ENCODE assay signal across 15 cellular contexts in genomic region chr9:12544700-12545099, GRCh38.
A peak's percentile ranks its signal among the peaks of the same experiment; 100 is the strongest.
DNase-seq lines count a peak whose midpoint lies in the region.
"Had no signal": no experiment of that assay in that cellular context is flagged by ENCODE, and none has a peak within 500 bp of the region (broad histone marks: within the 10 kb centered on the region; RNA-seq: fewer than 3 reads in every experiment).

No MANE protein-coding gene starts in this region.

- intact Hi-C loops in activated T-helper 1 cell treated with anti-CD3 and anti-CD28 coated beads, Interleukin-12 subunit alpha, Interleukin-12 subunit beta, Interleukin-2, Interleukin-4 antibody, amounts not matched to agents 30 ng/mL and 10 ng/mL and 1 ng/mL, durations not matched to agents 14 hours and 24 hours and 36 hours (cut with micrococcal nuclease): no loop called here

- H3K9me3 Mint-ChIP-seq in activated T-helper 1 cell treated with anti-CD3 and anti-CD28 coated beads, Interleukin-12 subunit alpha, Interleukin-12 subunit beta, Interleukin-2, Interleukin-4 antibody, amounts not matched to agents 30 ng/mL and 10 ng/mL and 1 ng/mL, durations not matched to agents 14 hours and 24 hours and 36 hours: peaks cover 10% of the 10 kb centered on the region

- H3K27ac Mint-ChIP-seq in activated T-helper 1 cell treated with anti-CD3 and anti-CD28 coated beads, Interleukin-12 subunit alpha, Interleukin-12 subunit beta, Interleukin-2, Interleukin-4 antibody, amounts not matched to agents 30 ng/mL and 10 ng/mL and 1 ng/mL, durations not matched to agents 14 hours and 24 hours and 36 hours: no peak overlapping the region
- H3K27ac Mint-ChIP-seq: B cell; CD4-positive, alpha-beta T cell; CD8-positive, alpha-beta T cell had no signal

- no peaks in the 10 kb centered on the region for H3K27me3 Mint-ChIP-seq in activated T-helper 1 cell treated with anti-CD3 and anti-CD28 coated beads, Interleukin-12 subunit alpha, Interleukin-12 subunit beta, Interleukin-2, Interleukin-4 antibody, amounts not matched to agents 30 ng/mL and 10 ng/mL and 1 ng/mL, durations not matched to agents 14 hours and 24 hours and 36 hours (ENCODE audit: insufficient read depth)
- H3K27me3 Mint-ChIP-seq: B cell; CD4-positive, alpha-beta T cell had no signal

- H3K36me3 Mint-ChIP-seq in activated T-helper 1 cell treated with anti-CD3 and anti-CD28 coated beads, Interleukin-12 subunit alpha, Interleukin-12 subunit beta, Interleukin-2, Interleukin-4 antibody, amounts not matched to agents 30 ng/mL and 10 ng/mL and 1 ng/mL, durations not matched to agents 14 hours and 24 hours and 36 hours (ENCODE audit: low read depth): no peaks in the 10 kb centered on the region
- H3K36me3 Mint-ChIP-seq: CD8-positive, alpha-beta T cell had no signal

- H3K4me3 Mint-ChIP-seq in activated T-helper 1 cell treated with anti-CD3 and anti-CD28 coated beads, Interleukin-12 subunit alpha, Interleukin-12 subunit beta, Interleukin-2, Interleukin-4 antibody, amounts not matched to agents 30 ng/mL and 10 ng/mL and 1 ng/mL, durations not matched to agents 14 hours and 24 hours and 36 hours: no peak overlapping the region
- H3K4me3 Mint-ChIP-seq: B cell; CD4-positive, alpha-beta T cell; CD8-positive, alpha-beta T cell had no signal

- DNase-seq in amniotic epithelial cell (ENCODE audit: low read depth) (peak; percentile 3), dermis microvascular lymphatic vessel endothelial cell (ENCODE audit: low read depth in 2 of 2) (peak; percentile 9 to 36), lung microvascular endothelial cell (ENCODE audit: low read depth in 2 of 2) (peak; percentile 2 to 4), putamen (ENCODE audit: low spot score) (peak; percentile 11), hepatic stellate cell (ENCODE audit: low spot score) (no peak)
- no peak for DNase-seq in stimulated activated naive CD4-positive, alpha-beta T cell (lab: John Stamatoyannopoulos, UW)
- DNase-seq in activated T-helper 1 cell treated with anti-CD3 and anti-CD28 coated beads, Interleukin-12 subunit alpha, Interleukin-12 subunit beta, Interleukin-2, Interleukin-4 antibody, amounts not matched to agents 30 ng/mL and 10 ng/mL and 1 ng/mL, durations not matched to agents 14 hours and 24 hours and 36 hours (ENCODE audit: low spot score): no peak
- DNase-seq: AML-193; Caco-2; Calu3; CD4-positive, alpha-beta T cell; CD8-positive, alpha-beta T cell; DMS79 treated with DMSO at 0.1 percent for 48 hours; GF-D8 had no signal

- no peaks in the 10 kb centered on the region for H3K4me1 Mint-ChIP-seq in activated T-helper 1 cell treated with anti-CD3 and anti-CD28 coated beads, Interleukin-12 subunit alpha, Interleukin-12 subunit beta, Interleukin-2, Interleukin-4 antibody, amounts not matched to agents 30 ng/mL and 10 ng/mL and 1 ng/mL, durations not matched to agents 14 hours and 24 hours and 36 hours (ENCODE audit: low read depth)
- H3K4me1 Mint-ChIP-seq: B cell had no signal

Comparison
In these comparisons a context has a peak if more than half of its experiments do, and no peak if none do; other contexts are left out.
1. DNase-seq: peak in amniotic epithelial cell (single experiment), dermis microvascular lymphatic vessel endothelial cell (2 of 2), lung microvascular endothelial cell (2 of 2) and putamen (single experiment); none in hepatic stellate cell (single experiment), stimulated activated naive CD4-positive, alpha-beta T cell (0 of 6) and activated T-helper 1 cell treated with anti-CD3 and anti-CD28 coated beads, Interleukin-12 subunit alpha, Interleukin-12 subunit beta, Interleukin-2, Interleukin-4 antibody, amounts not matched to agents 30 ng/mL and 10 ng/mL and 1 ng/mL, durations not matched to agents 14 hours and 24 hours and 36 hours (single experiment).